In the genomic region with DNA sequence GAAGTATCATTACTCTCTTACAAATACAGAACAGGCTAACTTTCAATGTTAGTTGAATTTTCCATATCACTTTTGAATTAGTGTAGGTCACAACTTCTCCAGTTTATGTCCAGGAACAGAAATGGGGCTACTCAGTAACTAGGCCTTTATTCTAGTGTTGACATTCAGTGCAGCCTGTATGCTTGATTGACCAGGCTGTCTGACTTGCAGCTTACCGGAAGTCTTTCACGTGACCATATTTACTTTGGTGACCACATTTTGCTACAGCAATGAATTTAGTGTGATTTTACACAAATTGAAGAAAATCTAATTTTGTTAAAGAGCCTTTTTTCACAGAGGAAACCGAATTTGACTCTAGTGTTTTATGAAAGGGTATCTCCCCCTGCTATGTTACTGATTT, we compare ENCODE assay signal across 2 cellular contexts.
A peak's percentile ranks its signal among the peaks of the same experiment; 100 is the strongest.
TF ChIP-seq lines count a peak whose summit lies in the region.

No MANE protein-coding gene starts in this region.

TF ChIP-seq in K562, 482 proteins besides CTCF, POLR2A, EP300 and RAD21 (continued from another document and continues in another):
- TF ChIP-seq, protein P1, sequence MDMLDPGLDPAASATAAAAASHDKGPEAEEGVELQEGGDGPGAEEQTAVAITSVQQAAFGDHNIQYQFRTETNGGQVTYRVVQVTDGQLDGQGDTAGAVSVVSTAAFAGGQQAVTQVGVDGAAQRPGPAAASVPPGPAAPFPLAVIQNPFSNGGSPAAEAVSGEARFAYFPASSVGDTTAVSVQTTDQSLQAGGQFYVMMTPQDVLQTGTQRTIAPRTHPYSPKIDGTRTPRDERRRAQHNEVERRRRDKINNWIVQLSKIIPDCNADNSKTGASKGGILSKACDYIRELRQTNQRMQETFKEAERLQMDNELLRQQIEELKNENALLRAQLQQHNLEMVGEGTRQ (CRISPR knock-in tag; IDR thresholded peaks at IDR 0.05) = no peak; the same call in 1 of the 2 replicates
- TF ChIP-seq, protein P2, sequence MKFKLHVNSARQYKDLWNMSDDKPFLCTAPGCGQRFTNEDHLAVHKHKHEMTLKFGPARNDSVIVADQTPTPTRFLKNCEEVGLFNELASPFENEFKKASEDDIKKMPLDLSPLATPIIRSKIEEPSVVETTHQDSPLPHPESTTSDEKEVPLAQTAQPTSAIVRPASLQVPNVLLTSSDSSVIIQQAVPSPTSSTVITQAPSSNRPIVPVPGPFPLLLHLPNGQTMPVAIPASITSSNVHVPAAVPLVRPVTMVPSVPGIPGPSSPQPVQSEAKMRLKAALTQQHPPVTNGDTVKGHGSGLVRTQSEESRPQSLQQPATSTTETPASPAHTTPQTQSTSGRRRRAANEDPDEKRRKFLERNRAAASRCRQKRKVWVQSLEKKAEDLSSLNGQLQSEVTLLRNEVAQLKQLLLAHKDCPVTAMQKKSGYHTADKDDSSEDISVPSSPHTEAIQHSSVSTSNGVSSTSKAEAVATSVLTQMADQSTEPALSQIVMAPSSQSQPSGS (CRISPR knock-in tag; IDR thresholded peaks at IDR 0.05) = no peak
- peak; percentile 49; the same call in 1 of the 2 replicates for TF ChIP-seq TOE1 (IDR thresholded peaks at IDR 0.05; ENCODE audit: borderline replicate concordance)
- no peak for TF ChIP-seq TOE1 (CRISPR knock-in tag; IDR thresholded peaks at IDR 0.05; ENCODE audit: borderline replicate concordance, low read depth)
- no peak for TF ChIP-seq YBX1 (IDR thresholded peaks at IDR 0.05)
- no peak for TF ChIP-seq ZNF282 (CRISPR knock-in tag; IDR thresholded peaks at IDR 0.05)
- no peak for TF ChIP-seq TAF9B (IDR thresholded peaks at IDR 0.05; ENCODE audit: partially characterized antibody)
- no peak for TF ChIP-seq PHTF2 (CRISPR knock-in tag; IDR thresholded peaks at IDR 0.05)
- TF ChIP-seq TRIM24 (IDR thresholded peaks at IDR 0.05) = no peak
- TF ChIP-seq SRF (CRISPR knock-in tag; IDR thresholded peaks at IDR 0.05) = peak in 1 of 2 experiments; percentile 86; a peak in 1 of 4 replicates
- TF ChIP-seq TBP (optimal IDR thresholded peaks at IDR 0.05; ENCODE audit: low read depth, low read length) = no peak
- no peak for TF ChIP-seq SNIP1 (IDR thresholded peaks at IDR 0.05; ENCODE audit: low read depth)
- TF ChIP-seq, protein P3, sequence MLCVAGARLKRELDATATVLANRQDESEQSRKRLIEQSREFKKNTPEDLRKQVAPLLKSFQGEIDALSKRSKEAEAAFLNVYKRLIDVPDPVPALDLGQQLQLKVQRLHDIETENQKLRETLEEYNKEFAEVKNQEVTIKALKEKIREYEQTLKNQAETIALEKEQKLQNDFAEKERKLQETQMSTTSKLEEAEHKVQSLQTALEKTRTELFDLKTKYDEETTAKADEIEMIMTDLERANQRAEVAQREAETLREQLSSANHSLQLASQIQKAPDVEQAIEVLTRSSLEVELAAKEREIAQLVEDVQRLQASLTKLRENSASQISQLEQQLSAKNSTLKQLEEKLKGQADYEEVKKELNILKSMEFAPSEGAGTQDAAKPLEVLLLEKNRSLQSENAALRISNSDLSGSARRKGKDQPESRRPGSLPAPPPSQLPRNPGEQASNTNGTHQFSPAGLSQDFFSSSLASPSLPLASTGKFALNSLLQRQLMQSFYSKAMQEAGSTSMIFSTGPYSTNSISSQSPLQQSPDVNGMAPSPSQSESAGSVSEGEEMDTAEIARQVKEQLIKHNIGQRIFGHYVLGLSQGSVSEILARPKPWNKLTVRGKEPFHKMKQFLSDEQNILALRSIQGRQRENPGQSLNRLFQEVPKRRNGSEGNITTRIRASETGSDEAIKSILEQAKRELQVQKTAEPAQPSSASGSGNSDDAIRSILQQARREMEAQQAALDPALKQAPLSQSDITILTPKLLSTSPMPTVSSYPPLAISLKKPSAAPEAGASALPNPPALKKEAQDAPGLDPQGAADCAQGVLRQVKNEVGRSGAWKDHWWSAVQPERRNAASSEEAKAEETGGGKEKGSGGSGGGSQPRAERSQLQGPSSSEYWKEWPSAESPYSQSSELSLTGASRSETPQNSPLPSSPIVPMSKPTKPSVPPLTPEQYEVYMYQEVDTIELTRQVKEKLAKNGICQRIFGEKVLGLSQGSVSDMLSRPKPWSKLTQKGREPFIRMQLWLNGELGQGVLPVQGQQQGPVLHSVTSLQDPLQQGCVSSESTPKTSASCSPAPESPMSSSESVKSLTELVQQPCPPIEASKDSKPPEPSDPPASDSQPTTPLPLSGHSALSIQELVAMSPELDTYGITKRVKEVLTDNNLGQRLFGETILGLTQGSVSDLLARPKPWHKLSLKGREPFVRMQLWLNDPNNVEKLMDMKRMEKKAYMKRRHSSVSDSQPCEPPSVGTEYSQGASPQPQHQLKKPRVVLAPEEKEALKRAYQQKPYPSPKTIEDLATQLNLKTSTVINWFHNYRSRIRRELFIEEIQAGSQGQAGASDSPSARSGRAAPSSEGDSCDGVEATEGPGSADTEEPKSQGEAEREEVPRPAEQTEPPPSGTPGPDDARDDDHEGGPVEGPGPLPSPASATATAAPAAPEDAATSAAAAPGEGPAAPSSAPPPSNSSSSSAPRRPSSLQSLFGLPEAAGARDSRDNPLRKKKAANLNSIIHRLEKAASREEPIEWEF (CRISPR knock-in tag; IDR thresholded peaks at IDR 0.05) = no peak
- TF ChIP-seq CBFB (CRISPR knock-in tag; IDR thresholded peaks at IDR 0.05) = no peak
- TF ChIP-seq CEBPG (CRISPR knock-in tag; IDR thresholded peaks at IDR 0.05) = no peak
- no peak for TF ChIP-seq CEBPG (tag; conservative IDR thresholded peaks at IDR 0.05 in 1 of 2, IDR thresholded peaks at IDR 0.05 in 1 of 2)
- no peak for TF ChIP-seq MAZ (CRISPR knock-in tag; conservative IDR thresholded peaks at IDR 0.05 in 1 of 2, IDR thresholded peaks at IDR 0.05 in 1 of 2)
- no peak for TF ChIP-seq ZNF217 (CRISPR knock-in tag; IDR thresholded peaks at IDR 0.05)
- no peak for TF ChIP-seq ZC3H4 (CRISPR knock-in tag; IDR thresholded peaks at IDR 0.05; ENCODE audit: borderline replicate concordance)
- TF ChIP-seq BHLHE40 (IDR thresholded peaks at IDR 0.05; ENCODE audit: low read length) = peak; percentile 84
- no peak for TF ChIP-seq ARHGAP35 (IDR thresholded peaks at IDR 0.05; ENCODE audit: partially characterized antibody)
- TF ChIP-seq FOXA3 (CRISPR knock-in tag; conservative IDR thresholded peaks at IDR 0.05 in 1 of 2, IDR thresholded peaks at IDR 0.05 in 1 of 2) = peak; percentile 97 to 98
- no peak for TF ChIP-seq HMGN3 (IDR thresholded peaks at IDR 0.05; ENCODE audit: borderline replicate concordance, extremely low read depth, insufficient read length, low read depth, low read length)

TF ChIP-seq in SK-N-SH treated with all-trans-retinoic acid at 6 μM for 48 hours, 23 proteins besides CTCF, POLR2A, EP300 and RAD21 (continued from another document):
- TF ChIP-seq, protein P4, sequence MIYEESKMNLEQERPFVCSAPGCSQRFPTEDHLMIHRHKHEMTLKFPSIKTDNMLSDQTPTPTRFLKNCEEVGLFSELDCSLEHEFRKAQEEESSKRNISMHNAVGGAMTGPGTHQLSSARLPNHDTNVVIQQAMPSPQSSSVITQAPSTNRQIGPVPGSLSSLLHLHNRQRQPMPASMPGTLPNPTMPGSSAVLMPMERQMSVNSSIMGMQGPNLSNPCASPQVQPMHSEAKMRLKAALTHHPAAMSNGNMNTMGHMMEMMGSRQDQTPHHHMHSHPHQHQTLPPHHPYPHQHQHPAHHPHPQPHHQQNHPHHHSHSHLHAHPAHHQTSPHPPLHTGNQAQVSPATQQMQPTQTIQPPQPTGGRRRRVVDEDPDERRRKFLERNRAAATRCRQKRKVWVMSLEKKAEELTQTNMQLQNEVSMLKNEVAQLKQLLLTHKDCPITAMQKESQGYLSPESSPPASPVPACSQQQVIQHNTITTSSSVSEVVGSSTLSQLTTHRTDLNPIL (CRISPR knock-in tag; IDR thresholded peaks at IDR 0.05; ENCODE audit: low read depth) = no peak
- no peak for TF ChIP-seq OSR1 (CRISPR knock-in tag; IDR thresholded peaks at IDR 0.05)
- no peak for TF ChIP-seq ZC3H10 (CRISPR knock-in tag; IDR thresholded peaks at IDR 0.05)
- TF ChIP-seq ZFP30 (CRISPR knock-in tag; IDR thresholded peaks at IDR 0.05) = no peak
- no peak for TF ChIP-seq ZNF8 (CRISPR knock-in tag; IDR thresholded peaks at IDR 0.05)
- TF ChIP-seq ESRRG (CRISPR knock-in tag; IDR thresholded peaks at IDR 0.05) = no peak
- no peak for TF ChIP-seq ARNTL (CRISPR knock-in tag; IDR thresholded peaks at IDR 0.05; ENCODE audit: borderline replicate concordance, low read depth)
- TF ChIP-seq SNAI2 (CRISPR knock-in tag; IDR thresholded peaks at IDR 0.05) = no peak
- TF ChIP-seq, protein P5, sequence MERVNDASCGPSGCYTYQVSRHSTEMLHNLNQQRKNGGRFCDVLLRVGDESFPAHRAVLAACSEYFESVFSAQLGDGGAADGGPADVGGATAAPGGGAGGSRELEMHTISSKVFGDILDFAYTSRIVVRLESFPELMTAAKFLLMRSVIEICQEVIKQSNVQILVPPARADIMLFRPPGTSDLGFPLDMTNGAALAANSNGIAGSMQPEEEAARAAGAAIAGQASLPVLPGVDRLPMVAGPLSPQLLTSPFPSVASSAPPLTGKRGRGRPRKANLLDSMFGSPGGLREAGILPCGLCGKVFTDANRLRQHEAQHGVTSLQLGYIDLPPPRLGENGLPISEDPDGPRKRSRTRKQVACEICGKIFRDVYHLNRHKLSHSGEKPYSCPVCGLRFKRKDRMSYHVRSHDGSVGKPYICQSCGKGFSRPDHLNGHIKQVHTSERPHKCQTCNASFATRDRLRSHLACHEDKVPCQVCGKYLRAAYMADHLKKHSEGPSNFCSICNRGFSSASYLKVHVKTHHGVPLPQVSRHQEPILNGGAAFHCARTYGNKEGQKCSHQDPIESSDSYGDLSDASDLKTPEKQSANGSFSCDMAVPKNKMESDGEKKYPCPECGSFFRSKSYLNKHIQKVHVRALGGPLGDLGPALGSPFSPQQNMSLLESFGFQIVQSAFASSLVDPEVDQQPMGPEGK (CRISPR knock-in tag; IDR thresholded peaks at IDR 0.05; ENCODE audit: borderline replicate concordance) = no peak
TF ChIP-seq in SK-N-SH treated with all-trans-retinoic acid at 6 μM for 48 hours: peak in this region for 0.
